Comparison of ENCODE assay signal across 20 cellular contexts in genomic region chr20:38791291-38791690, GRCh38. TPM values are rescaled to one million over a fixed set of nuclear protein-coding genes. Genes with fewer than 3 reads are reported as not detected.
DNase-seq lines count a peak whose midpoint lies in the region; ATAC-seq lines count a peak whose summit lies in the region.
"Had no signal": no experiment of that assay in that cellular context is flagged by ENCODE, and none has a peak within 500 bp of the region (broad histone marks: within the 10 kb centered on the region; RNA-seq: fewer than 3 reads in every experiment).

No MANE protein-coding gene starts in this region.

- no peaks in the 10 kb centered on the region for H3K36me3 ChIP-seq in GM23248 (ENCODE audit: low read depth)
- H3K36me3 ChIP-seq: BLaER1 had no signal

- no peak overlapping the region for H3K27ac ChIP-seq in GM23248
- H3K27ac ChIP-seq: 22Rv1, BLaER1, C4-2B had no signal

- H3F3A ChIP-seq in GM23248 (ENCODE audit: insufficient read depth) = no peaks in the 10 kb centered on the region

- in situ Hi-C loops in GM23248 (cut with MboI) = no loop called here

- H3K4me3 ChIP-seq in GM23248 = no peak overlapping the region
- H3K4me3 ChIP-seq: BLaER1 had no signal

- H4K20me1 ChIP-seq in GM23248 (ENCODE audit: insufficient read depth) = no peaks in the 10 kb centered on the region
- H4K20me1 ChIP-seq: BLaER1 had no signal

- H3K27me3 Mint-ChIP-seq in activated CD4-positive, alpha-beta T cell treated with anti-CD3 and anti-CD28 coated beads for 36 hours = no peaks in the 10 kb centered on the region
- no peaks in the 10 kb centered on the region for H3K27me3 Mint-ChIP-seq in activated naive CD4-positive, alpha-beta T cell treated with anti-CD3 and anti-CD28 coated beads, Interleukin-2, amount 50 U/mL, for 24 hours
- no peaks in the 10 kb centered on the region for H3K27me3 Mint-ChIP-seq in activated naive CD8-positive, alpha-beta T cell treated with anti-CD3 and anti-CD28 coated beads, Interleukin-2, amount 50 U/mL, for 24 hours
- H3K27me3 Mint-ChIP-seq: B cell; CD4-positive, CD25-positive, alpha-beta regulatory T cell had no signal

- peak; percentile 47 for ATAC-seq in activated CD4-positive, alpha-beta T cell treated with anti-CD3 and anti-CD28 coated beads for 36 hours
- ATAC-seq in activated naive CD8-positive, alpha-beta T cell treated with anti-CD3 and anti-CD28 coated beads, Interleukin-2, amount 50 U/mL, for 24 hours = peak; percentile 91

- no peaks in the 10 kb centered on the region for H3K9me2 ChIP-seq in GM23248 (ENCODE audit: insufficient read depth)

- DNase-seq in activated CD4-positive, alpha-beta T cell treated with anti-CD3 and anti-CD28 coated beads for 36 hours = no peak
- DNase-seq in activated CD4-positive, alpha-beta T cell treated with anti-CD3 and anti-CD28 coated beads for 1 hour = no peak
- DNase-seq in activated naive CD4-positive, alpha-beta T cell (lab: John Stamatoyannopoulos, UW) = no peak
- DNase-seq in GM23248 (peak; percentile 23), NCI-H510A (lab: John Stamatoyannopoulos, UW) (no peak), OCI-M2 (lab: John Stamatoyannopoulos, UW; ENCODE audit: unreplicated experiment) (no peak)
- no peak for DNase-seq in activated naive CD8-positive, alpha-beta T cell treated with anti-CD3 and anti-CD28 coated beads, Interleukin-2, amount 50 U/mL, for 24 hours
- DNase-seq: Caco-2; CD4-positive, CD25-positive, alpha-beta regulatory T cell; CD8-positive, alpha-beta T cell; DMS153; DND-41; H7; HCEC 1CT had no signal

- WGBS in GM23248 (ENCODE audit: low coverage in 1 of 2, low lambda C conversion rate in 2 of 2, missing lambda C conversion rate in 2 of 2), 2 experiments = 58 to 62% methylated on average over 3 of the region's 3 CpGs

- POLR2A ChIA-PET in activated CD4-positive, alpha-beta T cell treated with anti-CD3 and anti-CD28 coated beads for 36 hours (lab: Charles Lee) = no interaction called here

- H3K79me2 ChIP-seq in GM23248 (ENCODE audit: insufficient read depth) = no peaks in the 10 kb centered on the region

- H3K9ac ChIP-seq in GM23248 = no peak overlapping the region
- H3K9ac ChIP-seq: BLaER1 had no signal

- H3K9me3 ChIP-seq in GM23248 (ENCODE audit: low read depth) = no peaks in the 10 kb centered on the region
- H3K9me3 ChIP-seq: BLaER1, Caco-2 had no signal

- H3K36me3 Mint-ChIP-seq in activated CD4-positive, alpha-beta T cell treated with anti-CD3 and anti-CD28 coated beads for 36 hours (ENCODE audit: low read depth) = no peaks in the 10 kb centered on the region
- H3K36me3 Mint-ChIP-seq in activated naive CD4-positive, alpha-beta T cell treated with anti-CD3 and anti-CD28 coated beads, Interleukin-2, amount 50 U/mL, for 24 hours = no peaks in the 10 kb centered on the region
- H3K36me3 Mint-ChIP-seq in activated naive CD8-positive, alpha-beta T cell treated with anti-CD3 and anti-CD28 coated beads, Interleukin-2, amount 50 U/mL, for 24 hours (ENCODE audit: low read depth) = no peaks in the 10 kb centered on the region
- H3K36me3 Mint-ChIP-seq: CD4-positive, CD25-positive, alpha-beta regulatory T cell; CD8-positive, alpha-beta T cell had no signal

- H2AFZ ChIP-seq in GM23248 = no peak overlapping the region

- H3K27me3 ChIP-seq in GM23248 (replicated peaks; ENCODE audit: insufficient read depth) = 0 out of 2 replicates have a peak, but pooled peaks cover 7% of the 10 kb centered on the region
- H3K27me3 ChIP-seq: BLaER1 had no signal

- H3K9me3 Mint-ChIP-seq in activated CD4-positive, alpha-beta T cell treated with anti-CD3 and anti-CD28 coated beads for 36 hours (ENCODE audit: low read depth) = no peaks in the 10 kb centered on the region
- no peaks in the 10 kb centered on the region for H3K9me3 Mint-ChIP-seq in activated naive CD4-positive, alpha-beta T cell treated with anti-CD3 and anti-CD28 coated beads, Interleukin-2, amount 50 U/mL, for 24 hours
- no peaks in the 10 kb centered on the region for H3K9me3 Mint-ChIP-seq in activated naive CD8-positive, alpha-beta T cell treated with anti-CD3 and anti-CD28 coated beads, Interleukin-2, amount 50 U/mL, for 24 hours
- H3K9me3 Mint-ChIP-seq: CD8-positive, alpha-beta T cell had no signal

- intact Hi-C loops in activated CD4-positive, alpha-beta T cell treated with anti-CD3 and anti-CD28 coated beads for 36 hours (cut with DNase I, micrococcal nuclease) = loop anchor here in 1 of 2 experiments (5.0 kb wide), 2 partner anchors 64 to 101 kb away; no protein-coding TSS in a partner anchor

- H3K4me1 Mint-ChIP-seq in activated CD4-positive, alpha-beta T cell treated with anti-CD3 and anti-CD28 coated beads for 36 hours = peaks cover 17% of the 10 kb centered on the region
- peaks cover 5% of the 10 kb centered on the region for H3K4me1 Mint-ChIP-seq in activated naive CD4-positive, alpha-beta T cell treated with anti-CD3 and anti-CD28 coated beads, Interleukin-2, amount 50 U/mL, for 24 hours
- H3K4me1 Mint-ChIP-seq in activated naive CD8-positive, alpha-beta T cell treated with anti-CD3 and anti-CD28 coated beads, Interleukin-2, amount 50 U/mL, for 24 hours = peaks cover 17% of the 10 kb centered on the region

- H3K27ac Mint-ChIP-seq in activated CD4-positive, alpha-beta T cell treated with anti-CD3 and anti-CD28 coated beads for 36 hours = no peak overlapping the region
- H3K27ac Mint-ChIP-seq in activated naive CD4-positive, alpha-beta T cell treated with anti-CD3 and anti-CD28 coated beads, Interleukin-2, amount 50 U/mL, for 24 hours = peak overlapping the region; percentile 55
- H3K27ac Mint-ChIP-seq in activated naive CD8-positive, alpha-beta T cell treated with anti-CD3 and anti-CD28 coated beads, Interleukin-2, amount 50 U/mL, for 24 hours = peak overlapping the region; percentile 59
- H3K27ac Mint-ChIP-seq: B cell; CD4-positive, CD25-positive, alpha-beta regulatory T cell; CD8-positive, alpha-beta T cell had no signal

- CTCF ChIA-PET in activated CD4-positive, alpha-beta T cell treated with anti-CD3 and anti-CD28 coated beads for 36 hours (lab: Charles Lee) = interaction anchor here (0.7 to 2.6 kb wide), 20 partner anchors 8 to 136 kb away, joined by 3 to 12 read pairs (median 4); partner anchors contain the start of gene FAM83D

- H3K4me2 ChIP-seq in GM23248 (ENCODE audit: unreplicated experiment) = no peak overlapping the region
- H3K4me2 ChIP-seq: BLaER1 had no signal

- H3K4me1 ChIP-seq in GM23248 (ENCODE audit: insufficient read depth) = peaks cover 4% of the 10 kb centered on the region
- H3K4me1 ChIP-seq: BLaER1, Caco-2 had no signal

- no peak overlapping the region for H3K4me3 Mint-ChIP-seq in activated CD4-positive, alpha-beta T cell treated with anti-CD3 and anti-CD28 coated beads for 36 hours
- no peak overlapping the region for H3K4me3 Mint-ChIP-seq in activated naive CD4-positive, alpha-beta T cell treated with anti-CD3 and anti-CD28 coated beads, Interleukin-2, amount 50 U/mL, for 24 hours
- H3K4me3 Mint-ChIP-seq in activated naive CD8-positive, alpha-beta T cell treated with anti-CD3 and anti-CD28 coated beads, Interleukin-2, amount 50 U/mL, for 24 hours = no peak overlapping the region
- H3K4me3 Mint-ChIP-seq: B cell; CD4-positive, CD25-positive, alpha-beta regulatory T cell; CD8-positive, alpha-beta T cell had no signal

RNA-seq across cellular contexts. Expression of gene PPP1R16B, which starts 14.2 kb away (rescaled TPM):
- 10 to 100 TPM; 78.8 to 84.0 TPM for total RNA-seq in activated CD4-positive, alpha-beta T cell treated with anti-CD3 and anti-CD28 coated beads for 36 hours
- total RNA-seq in GM23248 (2014; rRNA removed; shearing (Covaris generic)) = not detected in 2 replicates
- polyA plus RNA-seq in GM23248 (2016; fragmentation: Nextera tagmentation; extraction: Ambion mirVana) = 0.34 TPM in 1 of 2 replicates, not detected in the other
- total RNA-seq: Caco-2 had no signal
- polyA plus RNA-seq: AG04450 had no signal

RNA-seq across cellular contexts. Expression of gene ACTR5, which starts 43.0 kb away (rescaled TPM):
- total RNA-seq in activated CD4-positive, alpha-beta T cell treated with anti-CD3 and anti-CD28 coated beads for 36 hours = 1 to 10 TPM; 6.3 to 8.4 TPM
- total RNA-seq in GM23248 (2014; rRNA removed; shearing (Covaris generic)) = 3.0 and 5.1 TPM in 2 replicates
- polyA plus RNA-seq in GM23248 (2016; fragmentation: Nextera tagmentation; extraction: Ambion mirVana) = 3.4 and 4.0 TPM in 2 replicates

Comparison
In these comparisons a context has a peak if more than half of its experiments do, and no peak if none do; other contexts are left out.
1. RNA of gene PPP1R16B, which starts 14.2 kb away (total RNA-seq): 78.8 to 84.0 TPM in activated CD4-positive, alpha-beta T cell treated with anti-CD3 and anti-CD28 coated beads for 36 hours; not detected in GM23248; every median in the first group is over 10 times any median in the second.